ENCODE assay signal across 22 cellular contexts in genomic region chr14:28931999-28932398, GRCh38.
"Had no signal": no experiment of that assay in that cellular context is flagged by ENCODE, and none has a peak within 500 bp of the region (broad histone marks: within the 10 kb centered on the region; RNA-seq: fewer than 3 reads in every experiment).

No MANE protein-coding gene starts in this region.

- H3K36me3 ChIP-seq: left ventricle myocardium inferior, ovary, sigmoid colon, spleen, suprapubic skin, thoracic aorta, tibial artery, upper lobe of right lung had no signal

- FAIRE-seq: small intestine, urothelium cell line had no signal

- H3K4me3 ChIP-seq: left ventricle myocardium inferior, lung, mucosa of descending colon, ovary, sigmoid colon, spleen, suprapubic skin, thoracic aorta, tibial artery, upper lobe of right lung had no signal

- H3K9me3 ChIP-seq: ovary, tibial artery, upper lobe of right lung had no signal

- ATAC-seq: mucosa of descending colon; naive thymus-derived CD4-positive, alpha-beta T cell; natural killer cell treated with Interleukin-12 subunit alpha and Interleukin-12 subunit beta and Interleukin-15 and Interleukin-18, amount 100 ng/mL, for 72 hours; right cardiac atrium; stimulated activated effector memory CD8-positive, alpha-beta T cell treated with anti-CD3 and anti-CD28 coated beads, Interleukin-12 subunit alpha, Interleukin-12 subunit beta, amount 100 ng/mL, for 72 hours; upper lobe of right lung had no signal

- DNase-seq: islet precursor cell; left ventricle myocardium inferior; midbrain; mucosa of descending colon; naive thymus-derived CD4-positive, alpha-beta T cell; ovary; retina; right cardiac atrium; sigmoid colon; small intestine; spleen; stimulated activated CD4-positive, alpha-beta T cell treated with anti-CD3 and anti-CD28 coated beads, Interleukin-4, amount 100 ng/mL, for 24 hours; stimulated activated naive CD4-positive, alpha-beta T cell; tibial artery; trophoblast cell; upper lobe of right lung had no signal

- H3K27me3 ChIP-seq: ovary, sigmoid colon, spleen, suprapubic skin, tibial artery, upper lobe of right lung had no signal

- H3K27ac ChIP-seq: left ventricle myocardium inferior, ovary, sigmoid colon, spleen, suprapubic skin, thoracic aorta, tibial artery, upper lobe of right lung had no signal

- H3K4me1 ChIP-seq: left ventricle myocardium inferior, sigmoid colon, spleen, suprapubic skin, tibial artery, upper lobe of right lung had no signal
